In genomic region chr18:22467760-22468553, GRCh38 we compare ENCODE assay signal across 12 cellular contexts. TPM values are rescaled to one million over a fixed set of nuclear protein-coding genes. Genes with fewer than 3 reads are reported as not detected.
DNase-seq lines count a peak whose midpoint lies in the region; ATAC-seq and TF ChIP-seq lines count a peak whose summit lies in the region.
"Had no signal": no experiment of that assay in that cellular context is flagged by ENCODE, and none has a peak within 500 bp of the region (broad histone marks: within the 10 kb centered on the region; RNA-seq: fewer than 3 reads in every experiment).

No MANE protein-coding gene starts in this region.

- 80 to 86% methylated on average over 8 of the region's 8 CpGs for WGBS in lung, 2 donors

- peak; percentile 97 for DNase-seq in AG10803 (ENCODE audit: low read depth)
- peak; percentile 60 for DNase-seq in LHCN-M2 (ENCODE audit: low read depth)
- peak; percentile 99 for DNase-seq in brain microvascular endothelial cell
- no peak for DNase-seq in lung (ENCODE audit: low spot score)
- no peak for DNase-seq in HuH-7 (ENCODE audit: low spot score)
- DNase-seq: activated T-cell treated with anti-CD3 and anti-CD28 coated beads, Interleukin-2, amount 50 U/mL, for 1 hour; DMS53; naive B cell; NCI-H187 had no signal

- H3K4me3 ChIP-seq in AG10803 (ENCODE audit: low read length) (no peak overlapping the region), brain microvascular endothelial cell (ENCODE audit: low read depth, low read length) (no peak overlapping the region), lung (no peak overlapping the region)

- TF ChIP-seq CTCF in AG10803 (conservative IDR thresholded peaks at IDR 0.05; ENCODE audit: low read length) (no peak), brain microvascular endothelial cell (IDR thresholded peaks at IDR 0.05; ENCODE audit: low read depth, low read length, missing control alignments) (no peak), lung (IDR thresholded peaks at IDR 0.05; ENCODE audit: control extremely low read depth, extremely low read depth) (no peak)

- peaks cover 24 to 25% of the 10 kb centered on the region in 2 donors for H3K4me1 ChIP-seq in lung (ENCODE audit: control insufficient read depth in 2 of 2, insufficient read depth in 2 of 2, low read length in 2 of 2)

- H3K27ac ChIP-seq in brain microvascular endothelial cell = peak overlapping the region; percentile 96
- peak overlapping the region; percentile 69 to 87 for H3K27ac ChIP-seq in lung (ENCODE audit: low read depth in 1 of 2, low read length in 1 of 2)

- no peaks in the 10 kb centered on the region for H3K36me3 ChIP-seq in brain microvascular endothelial cell (replicated peaks)
- no peaks in the 10 kb centered on the region for H3K36me3 ChIP-seq in lung (ENCODE audit: control insufficient read depth in 2 of 2, insufficient read depth in 2 of 2, low read length in 2 of 2)

- ATAC-seq in lung (ENCODE audit: insufficient read depth, low FRiP score) (no peak), HG03280 (IDR thresholded peaks at IDR 0.05; ENCODE audit: unreplicated experiment) (no peak), HG03565 (IDR thresholded peaks at IDR 0.05; ENCODE audit: unreplicated experiment) (no peak), HG02938 (IDR thresholded peaks at IDR 0.05; ENCODE audit: unreplicated experiment) (no peak)

- peaks cover 0 to 1% of the 10 kb centered on the region in 2 donors for H3K9me3 ChIP-seq in lung (ENCODE audit: control insufficient read depth in 2 of 2, insufficient read depth in 1 of 2, low read length in 1 of 2)

- no peaks in the 10 kb centered on the region for H3K27me3 ChIP-seq in brain microvascular endothelial cell (replicated peaks)
- H3K27me3 ChIP-seq in lung (ENCODE audit: control insufficient read depth, insufficient read depth) = no peaks in the 10 kb centered on the region

- in situ Hi-C loops in brain microvascular endothelial cell (cut with HindIII; ENCODE audit: low pct_ligation_motif_present, low sequenced_read_pairs) = no loop called here

RNA-seq across cellular contexts. Expression of gene CTAGE1, which starts 50.2 kb away (rescaled TPM):
- total RNA-seq in LHCN-M2 (2014; rRNA removed) (not detected in 2 replicates), lung (under 1 TPM in 1 of 2 donors, not detected in 1; 0.06 TPM)
- polyA plus RNA-seq in LHCN-M2 (2012) = not detected
- polyA plus RNA-seq in lung = not detected

Comparison
In these comparisons a context has a peak if more than half of its experiments do, and no peak if none do; other contexts are left out.
1. DNase-seq: peak in AG10803 (single experiment), LHCN-M2 (single experiment) and brain microvascular endothelial cell (single experiment); none in lung (single experiment) and HuH-7 (single experiment).